Comparison of ENCODE assay signal across 27 cellular contexts in the genomic region with DNA sequence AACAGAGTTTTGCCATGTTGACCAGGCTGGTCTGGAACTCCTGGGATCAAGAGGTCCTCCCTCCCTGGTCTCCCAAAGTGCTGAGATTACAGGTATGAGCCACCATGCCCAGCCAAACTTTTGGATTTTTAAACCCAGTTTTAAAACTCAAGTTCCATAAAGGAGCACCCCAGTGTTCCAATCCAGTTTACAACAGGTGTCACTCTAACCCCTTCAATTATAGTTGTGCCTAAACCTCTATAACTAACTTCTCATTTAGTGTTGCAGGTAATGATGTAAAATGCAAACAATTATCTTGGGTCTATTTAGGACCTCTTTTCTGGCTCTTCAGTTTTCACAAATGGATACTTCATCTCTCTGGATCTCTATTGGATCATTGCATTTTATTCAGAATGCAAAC.
"Had no signal": no experiment of that assay in that cellular context is flagged by ENCODE, and none has a peak within 500 bp of the region (broad histone marks: within the 10 kb centered on the region; RNA-seq: fewer than 3 reads in every experiment).

No MANE protein-coding gene starts in this region.

- H3K27ac ChIP-seq: colonic mucosa, epithelial cell of prostate, gastrocnemius medialis, ovary, suprapubic skin, transverse colon, upper lobe of right lung, vagina had no signal

- H3K4me3 Mint-ChIP-seq: dendritic cell treated with granulocyte-macrophage colony-stimulating factor and Interleukin-4, amounts not matched to agents 40 ng/mL and 50 ng/mL, for 4 days; endodermal cell; naive thymus-derived CD8-positive, alpha-beta T cell; nephron progenitor cell; stimulated activated naive CD8-positive, alpha-beta T cell treated with anti-CD3 and anti-CD28 coated beads, Interleukin-15, amount 100 ng/mL, for 72 hours had no signal

- DNase-seq: colonic mucosa; effector CD8-positive, alpha-beta T cell; foreskin fibroblast; gastrocnemius medialis; mesendoderm; midbrain; naive thymus-derived CD8-positive, alpha-beta T cell; nephron progenitor cell; nucleus accumbens; ovary; stimulated activated CD4-positive, alpha-beta T cell treated with anti-CD3 and anti-CD28 coated beads, Interleukin-12 subunit alpha, Interleukin-12 subunit beta, amount 100 ng/mL, for 4 hours; stimulated activated CD4-positive, alpha-beta T cell treated with anti-CD3 and anti-CD28 coated beads, Interleukin-1b, Interleukin-23, amount 100 ng/mL, for 48 hours; stimulated activated CD4-positive, alpha-beta T cell treated with anti-CD3 and anti-CD28 coated beads, Interleukin-4, amount 100 ng/mL, for 1 hour; stimulated activated CD8-positive, alpha-beta memory T cell treated with anti-CD3 and anti-CD28 coated beads, Interleukin-4, amount 100 ng/mL, for 48 hours; stimulated activated naive CD4-positive, alpha-beta T cell; stimulated activated naive CD8-positive, alpha-beta T cell treated with anti-CD3 and anti-CD28 coated beads, Interleukin-15, amount 100 ng/mL, for 72 hours; transverse colon had no signal

- H3K4me1 ChIP-seq: colonic mucosa, gastrocnemius medialis, suprapubic skin, transverse colon, upper lobe of right lung, vagina had no signal

- H3K27me3 ChIP-seq: colonic mucosa, gastrocnemius medialis, ovary, suprapubic skin, transverse colon, upper lobe of right lung, vagina had no signal

- ATAC-seq: esophagus mucosa; gastrocnemius medialis; naive thymus-derived CD8-positive, alpha-beta T cell; sciatic nerve; stimulated activated naive CD8-positive, alpha-beta T cell treated with anti-CD3 and anti-CD28 coated beads, Interleukin-15, amount 100 ng/mL, for 72 hours; upper lobe of right lung had no signal

- H3K4me1 Mint-ChIP-seq: endodermal cell, nephron progenitor cell had no signal

- FAIRE-seq: keratinocyte had no signal

- H3K27ac Mint-ChIP-seq: dendritic cell treated with granulocyte-macrophage colony-stimulating factor and Interleukin-4, amounts not matched to agents 40 ng/mL and 50 ng/mL, for 4 days; endodermal cell; nephron progenitor cell; stimulated activated naive CD8-positive, alpha-beta T cell treated with anti-CD3 and anti-CD28 coated beads, Interleukin-15, amount 100 ng/mL, for 72 hours had no signal

- H3K36me3 Mint-ChIP-seq: naive thymus-derived CD8-positive, alpha-beta T cell had no signal

- H3K4me2 ChIP-seq: smooth muscle cell had no signal

- H3K27me3 Mint-ChIP-seq: stimulated activated naive CD8-positive, alpha-beta T cell treated with anti-CD3 and anti-CD28 coated beads, Interleukin-15, amount 100 ng/mL, for 72 hours had no signal

- H3K9me3 Mint-ChIP-seq: dendritic cell treated with granulocyte-macrophage colony-stimulating factor and Interleukin-4, amounts not matched to agents 40 ng/mL and 50 ng/mL, for 4 days; endodermal cell; naive thymus-derived CD8-positive, alpha-beta T cell; nephron progenitor cell; stimulated activated naive CD8-positive, alpha-beta T cell treated with anti-CD3 and anti-CD28 coated beads, Interleukin-15, amount 100 ng/mL, for 72 hours had no signal

- H3K4me3 ChIP-seq: colonic mucosa, gastrocnemius medialis, ovary, smooth muscle cell, suprapubic skin, transverse colon, upper lobe of right lung, vagina had no signal

- H3K9me3 ChIP-seq: colonic mucosa, gastrocnemius medialis, ovary, suprapubic skin, transverse colon, upper lobe of right lung, vagina had no signal

- H3K36me3 ChIP-seq: colonic mucosa, gastrocnemius medialis, ovary, suprapubic skin, transverse colon, upper lobe of right lung, vagina had no signal
